Comparison of ENCODE assay signal across 11 cellular contexts in genomic region chr13:83878691-83879410, GRCh38. TPM values are rescaled to one million over a fixed set of nuclear protein-coding genes. Genes with fewer than 3 reads are reported as not detected.
DNase-seq lines count a peak whose midpoint lies in the region; ATAC-seq and TF ChIP-seq lines count a peak whose summit lies in the region.
"Had no signal": no experiment of that assay in that cellular context is flagged by ENCODE, and none has a peak within 500 bp of the region (broad histone marks: within the 10 kb centered on the region; RNA-seq: fewer than 3 reads in every experiment).

No MANE protein-coding gene starts in this region.

- H3K14ac ChIP-seq in H9 (ENCODE audit: insufficient read depth, low read length): no peak overlapping the region

- intact Hi-C loops in spleen (cut with DNase I; ENCODE audit: low total_unique reads) (no loop called here), left colon (cut with DNase I, micrococcal nuclease) (no loop called here)

- in situ Hi-C loops in astrocyte of the cerebellum (cut with HindIII; ENCODE audit: low sequenced_read_pairs): no loop called here

- H3K36me3 ChIP-seq in iPS-20b (ENCODE audit: insufficient read depth, low read depth, low read length) (no peaks in the 10 kb centered on the region), spleen (no peaks in the 10 kb centered on the region)
- H3K36me3 ChIP-seq: cardiac muscle cell, heart right ventricle had no signal

- no peak overlapping the region for H3K23ac ChIP-seq in H9 (ENCODE audit: insufficient read length, low read depth, low read length)

- peaks cover 66% of the 10 kb centered on the region for H3K27me3 Mint-ChIP-seq in H9 (ENCODE audit: low read depth)

- H2AFZ ChIP-seq in H9 (ENCODE audit: low read length): no peak overlapping the region

- no peak overlapping the region for H3K4ac ChIP-seq in H9 (ENCODE audit: low read depth, low read length)

- TF ChIP-seq CTCF in H9 (conservative IDR thresholded peaks at IDR 0.05) (no peak), astrocyte of the cerebellum (IDR thresholded peaks at IDR 0.05; ENCODE audit: low read depth, low read length, missing control alignments) (no peak), spleen (IDR thresholded peaks at IDR 0.05 in 8 of 11, conservative IDR thresholded peaks at IDR 0.05 in 3 of 11) (no peak)

- H2BK15ac ChIP-seq in H9 (ENCODE audit: low read depth, low read length): no peak overlapping the region

- peak overlapping the region; percentile 94 for H3K4me2 ChIP-seq in H9 (ENCODE audit: insufficient read depth, insufficient read length, low read length)

- H3K4me3 ChIP-seq in astrocyte of the cerebellum (ENCODE audit: low read depth, low read length) (peak overlapping the region; percentile 51), iPS-20b (ENCODE audit: low read length) (peak overlapping the region; percentile 83), spleen (no peak overlapping the region)
- H3K4me3 ChIP-seq: cardiac muscle cell had no signal

- H3K27ac ChIP-seq in H9 (ENCODE audit: insufficient read length, low read depth, low read length) (no peak overlapping the region), iPS-20b (ENCODE audit: low read length) (no peak overlapping the region), spleen (no peak overlapping the region)
- H3K27ac ChIP-seq: cardiac muscle cell, heart right ventricle had no signal

- no peak overlapping the region for H3K27ac Mint-ChIP-seq in H9

- no peak for ATAC-seq in left colon
- ATAC-seq: heart right ventricle had no signal

- H4K20me1 ChIP-seq in H9 (ENCODE audit: control insufficient read depth, insufficient read depth, insufficient read length): no peaks in the 10 kb centered on the region

- H4K8ac ChIP-seq in H9 (replicated peaks; ENCODE audit: insufficient read length, low read depth, low read length): no peak overlapping the region

- no CpG with 5 or more reads among the region's 30 CpGs for WGBS in H9 (ENCODE audit: extremely low coverage, insufficient read length, low lambda C conversion rate)
- 10 to 20% (median 12%) methylated on average over 22 to 30 of the region's 30 CpGs for WGBS in spleen, 5 donors

- H3K79me2 ChIP-seq in H9 (ENCODE audit: insufficient read depth, low read length): no peaks in the 10 kb centered on the region

- peaks cover 37% of the 10 kb centered on the region for H3K23me2 ChIP-seq in H9 (ENCODE audit: insufficient read length, low read depth, low read length, poor library complexity, severe bottlenecking)

- H2BK5ac ChIP-seq in H9 (ENCODE audit: insufficient read length, low read length): no peak overlapping the region

- no peak overlapping the region for H3K18ac ChIP-seq in H9 (ENCODE audit: insufficient read length, low read depth, low read length)

- H3K36me3 Mint-ChIP-seq in H9 (ENCODE audit: insufficient read depth in 1 of 3, low read depth in 3 of 3): no peaks in the 10 kb centered on the region

- peak; percentile 36 for DNase-seq in H9
- no peak for DNase-seq in astrocyte of the cerebellum (ENCODE audit: low read depth)
- peak; percentile 54 for DNase-seq in spleen
- no peak for DNase-seq in NCI-H2171 treated with DMSO at 0.1 percent for 48 hours (lab: John Stamatoyannopoulos, UW)
- DNase-seq in NCI-H1092 treated with DMSO at 0.1 percent for 48 hours (lab: John Stamatoyannopoulos, UW): no peak
- DNase-seq in left colon: no peak
- DNase-seq: DMS79 treated with DMSO at 0.1 percent for 48 hours, heart right ventricle, NCI-H1436 treated with DMSO at 0.1 percent for 48 hours had no signal

- H4K91ac ChIP-seq in H9 (ENCODE audit: insufficient read length, low read depth, low read length): no peak overlapping the region

- peaks cover 51 to 61% of the 10 kb centered on the region in 2 experiments for H3K4me1 Mint-ChIP-seq in H9

- H4K5ac ChIP-seq in H9 (ENCODE audit: insufficient read length, low read depth, low read length): no peak overlapping the region

- H3K9me3 ChIP-seq in H9 (ENCODE audit: control insufficient read depth, low read depth, low read length): no peaks in the 10 kb centered on the region
- H3K9me3 ChIP-seq in iPS-20b (ENCODE audit: insufficient read depth, low read depth, low read length): no peaks in the 10 kb centered on the region
- H3K9me3 ChIP-seq in spleen: peaks cover 0 to 10% (median 0%) of the 10 kb centered on the region in 8 donors
- H3K9me3 ChIP-seq: heart right ventricle had no signal

- H3K27me3 ChIP-seq in H9 (ENCODE audit: insufficient read depth, low read length) (peaks cover 31% of the 10 kb centered on the region), iPS-20b (ENCODE audit: insufficient read depth, low read length) (peaks cover 72% of the 10 kb centered on the region), spleen (replicated peaks in 1 of 7) (peaks cover 0 to 60% (median 14%) of the 10 kb centered on the region in 7 donors)

- H2BK120ac ChIP-seq in H9 (ENCODE audit: low read depth, low read length, poor library complexity, severe bottlenecking): no peak overlapping the region

- H2BK12ac ChIP-seq in H9 (ENCODE audit: insufficient read length, low read depth, low read length): no peak overlapping the region

- peak overlapping the region; percentile 43 to 85 for H3K4me3 Mint-ChIP-seq in H9

- no peak overlapping the region for H3K9ac ChIP-seq in H9 (ENCODE audit: extremely low read depth, insufficient read length, low read length)
- H3K9ac ChIP-seq in iPS-20b (ENCODE audit: low read depth, low read length): no peak overlapping the region

- no peak for TF ChIP-seq POLR2A in spleen (IDR thresholded peaks at IDR 0.05)

- H3K4me1 ChIP-seq in H9 (ENCODE audit: insufficient read depth, low read length) (peaks cover 3% of the 10 kb centered on the region; the same call in 1 of the 2 replicates), iPS-20b (ENCODE audit: insufficient read depth, low read length) (peaks cover 26% of the 10 kb centered on the region), spleen (peaks cover 0 to 3% (median 0%) of the 10 kb centered on the region in 6 donors)

- H2BK20ac ChIP-seq in H9 (ENCODE audit: low read depth, low read length, poor library complexity, severe bottlenecking): no peak overlapping the region

- no peak overlapping the region for H3K56ac ChIP-seq in H9 (ENCODE audit: insufficient read length, low read depth, low read length)

- H2AK5ac ChIP-seq in H9 (ENCODE audit: insufficient read length, low read length): no peak overlapping the region

- no peak overlapping the region for H3T11ph ChIP-seq in H9 (ENCODE audit: low read length)

- H3K9me3 Mint-ChIP-seq in H9: no peaks in the 10 kb centered on the region; a peak in 1 of 5 replicates

- H3K79me1 ChIP-seq in H9 (ENCODE audit: insufficient read depth, low read depth, low read length, poor library complexity, severe bottlenecking): no peaks in the 10 kb centered on the region

RNA-seq across cellular contexts. Expression of gene SLITRK1, which starts 3.4 kb away (rescaled TPM):
- total RNA-seq in H9 (2021): 0.20 and 0.24 TPM in 2 replicates
- not detected for total RNA-seq in spleen
- under 1 TPM in 1 of 3 donors, not detected in 2; 0.02 TPM for polyA plus RNA-seq in spleen
- under 1 TPM in 1 of 2 donors, not detected in 1; 0.06 TPM for total RNA-seq in left colon
- total RNA-seq: cardiac muscle cell, heart right ventricle had no signal
- polyA plus RNA-seq: cardiac muscle cell, heart right ventricle had no signal

Comparison
In these comparisons a context has a peak if more than half of its experiments do, and no peak if none do; other contexts are left out.
1. DNase-seq: peak in H9 (single experiment) and spleen (single experiment); none in astrocyte of the cerebellum (single experiment), NCI-H2171 treated with DMSO at 0.1 percent for 48 hours (single experiment), NCI-H1092 treated with DMSO at 0.1 percent for 48 hours (single experiment) and left colon (0 of 2).
2. H3K4me3 ChIP-seq: peak in astrocyte of the cerebellum (single experiment) and iPS-20b (single experiment); none in spleen (0 of 8).